In the genomic region with DNA sequence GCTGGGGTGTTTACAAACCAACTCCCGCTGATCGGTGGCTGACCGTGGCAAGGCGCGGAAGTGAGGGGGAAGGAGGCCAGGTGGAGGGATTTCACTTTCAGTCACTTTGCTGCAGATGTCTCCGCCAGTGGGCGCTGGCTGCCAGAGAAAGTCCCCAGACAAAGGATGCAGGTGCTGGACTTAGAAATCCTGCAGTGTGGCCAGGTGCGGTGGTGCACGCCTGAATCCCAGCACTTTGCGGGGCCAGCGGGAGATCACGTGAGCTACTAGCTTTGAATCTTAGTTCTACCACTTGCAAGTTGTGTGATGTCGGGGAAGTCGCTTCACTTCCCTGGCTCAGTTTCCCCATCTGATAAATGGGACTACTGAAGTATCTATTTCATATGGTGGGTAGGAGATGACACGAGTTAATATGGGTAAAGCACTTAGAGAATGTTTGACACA, we compare ENCODE assay signal across 8 cellular contexts.
A peak's percentile ranks its signal among the peaks of the same experiment; 100 is the strongest.
DNase-seq lines count a peak whose midpoint lies in the region; ATAC-seq and TF ChIP-seq lines count a peak whose summit lies in the region.

No MANE protein-coding gene starts in this region.

- H3K9me3 Mint-ChIP-seq in naive thymus-derived CD4-positive, alpha-beta T cell = no peaks in the 10 kb centered on the region

- no peak overlapping the region for H3K27ac ChIP-seq in naive thymus-derived CD4-positive, alpha-beta T cell (ENCODE audit: low read depth, low read length)
- no peak overlapping the region for H3K27ac ChIP-seq in substantia nigra (ENCODE audit: low read depth, low read length, poor library complexity, severe bottlenecking)

- CTCF ChIA-PET in naive thymus-derived CD4-positive, alpha-beta T cell (lab: Charles Lee) = interaction anchor here (0.7 kb wide), 2 partner anchors 20 to 131 kb away, joined by 3 read pairs; no protein-coding TSS in a partner anchor

- POLR2A ChIA-PET in naive thymus-derived CD4-positive, alpha-beta T cell (lab: Charles Lee) = no interaction called here

- H3K36me3 ChIP-seq in naive thymus-derived CD4-positive, alpha-beta T cell (ENCODE audit: control insufficient read depth in 2 of 3, insufficient read depth in 3 of 3, low read length in 3 of 3) = no peaks in the 10 kb centered on the region

- peaks cover 4 to 17% (median 8%) of the 10 kb centered on the region in 7 donors for H3K4me1 Mint-ChIP-seq in naive thymus-derived CD4-positive, alpha-beta T cell

- no peaks in the 10 kb centered on the region for H3K4me1 ChIP-seq in naive thymus-derived CD4-positive, alpha-beta T cell (ENCODE audit: control insufficient read depth in 2 of 2, insufficient read depth in 2 of 2, low read length in 2 of 2)

- H3K36me3 Mint-ChIP-seq in naive thymus-derived CD4-positive, alpha-beta T cell = peaks cover 0 to 10% (median under 1%) of the 10 kb centered on the region in 5 donors

- TF ChIP-seq CTCF in astrocyte of the spinal cord (IDR thresholded peaks at IDR 0.05; ENCODE audit: low read depth, low read length) = peak; percentile 31

- H3K4me3 ChIP-seq in astrocyte of the spinal cord (ENCODE audit: low read depth, low read length) = no peak overlapping the region
- no peak overlapping the region for H3K4me3 ChIP-seq in naive thymus-derived CD4-positive, alpha-beta T cell (ENCODE audit: low read length)

- H3K27me3 Mint-ChIP-seq in naive thymus-derived CD4-positive, alpha-beta T cell = peaks cover 0 to 4% (median 0%) of the 10 kb centered on the region in 5 donors

- no peaks in the 10 kb centered on the region for H3K9me3 ChIP-seq in naive thymus-derived CD4-positive, alpha-beta T cell (ENCODE audit: control insufficient read depth in 2 of 3, low read length in 3 of 3)

- peak; percentile 10 for DNase-seq in NCI-H2171 treated with DMSO at 0.1 percent for 48 hours (lab: John Stamatoyannopoulos, UW)
- DNase-seq in NCI-H2171 (lab: John Stamatoyannopoulos, UW) = no peak
- peak; percentile 79 for DNase-seq in RPMI8226
- DNase-seq in astrocyte of the spinal cord (ENCODE audit: low read depth, low spot score) = no peak
- DNase-seq in naive thymus-derived CD4-positive, alpha-beta T cell = peak in 7 of 9 donors; percentile 11 to 43 (median 31)
- no peak for DNase-seq in substantia nigra (lab: John Stamatoyannopoulos, UW)
- DNase-seq in mesenteric fat pad (ENCODE audit: low spot score) = no peak

- peak; percentile 86 for ATAC-seq in HG03135 (IDR thresholded peaks at IDR 0.05; ENCODE audit: unreplicated experiment)
- peak; percentile 52 for ATAC-seq in naive thymus-derived CD4-positive, alpha-beta T cell

- H3K27ac Mint-ChIP-seq in naive thymus-derived CD4-positive, alpha-beta T cell = peak overlapping the region in 4 of 9 donors; percentile 32 to 78 (median 43)

- H3K4me3 Mint-ChIP-seq in naive thymus-derived CD4-positive, alpha-beta T cell = peak overlapping the region in 6 of 10 donors; percentile 11 to 69 (median 42)

- intact Hi-C loops in naive thymus-derived CD4-positive, alpha-beta T cell (cut with micrococcal nuclease) = loop anchor here (1.0 to 5.0 kb wide), 4 partner anchors 134 to 784 kb away; no protein-coding TSS in a partner anchor

- in situ Hi-C loops in astrocyte of the spinal cord (cut with HindIII; ENCODE audit: low sequenced_read_pairs) = no loop called here

- H3K27me3 ChIP-seq in naive thymus-derived CD4-positive, alpha-beta T cell (ENCODE audit: control insufficient read depth in 2 of 2, insufficient read depth in 2 of 2, low read length in 2 of 2) = no peaks in the 10 kb centered on the region

Comparison
In these comparisons a context has a peak if more than half of its experiments do, and no peak if none do; other contexts are left out.
1. DNase-seq: peak in NCI-H2171 treated with DMSO at 0.1 percent for 48 hours (single experiment), RPMI8226 (single experiment) and naive thymus-derived CD4-positive, alpha-beta T cell (7 of 9); none in NCI-H2171 (single experiment), astrocyte of the spinal cord (single experiment), substantia nigra (0 of 49) and mesenteric fat pad (single experiment).